Comparison of ENCODE assay signal across 1 cellular context in the genomic region with DNA sequence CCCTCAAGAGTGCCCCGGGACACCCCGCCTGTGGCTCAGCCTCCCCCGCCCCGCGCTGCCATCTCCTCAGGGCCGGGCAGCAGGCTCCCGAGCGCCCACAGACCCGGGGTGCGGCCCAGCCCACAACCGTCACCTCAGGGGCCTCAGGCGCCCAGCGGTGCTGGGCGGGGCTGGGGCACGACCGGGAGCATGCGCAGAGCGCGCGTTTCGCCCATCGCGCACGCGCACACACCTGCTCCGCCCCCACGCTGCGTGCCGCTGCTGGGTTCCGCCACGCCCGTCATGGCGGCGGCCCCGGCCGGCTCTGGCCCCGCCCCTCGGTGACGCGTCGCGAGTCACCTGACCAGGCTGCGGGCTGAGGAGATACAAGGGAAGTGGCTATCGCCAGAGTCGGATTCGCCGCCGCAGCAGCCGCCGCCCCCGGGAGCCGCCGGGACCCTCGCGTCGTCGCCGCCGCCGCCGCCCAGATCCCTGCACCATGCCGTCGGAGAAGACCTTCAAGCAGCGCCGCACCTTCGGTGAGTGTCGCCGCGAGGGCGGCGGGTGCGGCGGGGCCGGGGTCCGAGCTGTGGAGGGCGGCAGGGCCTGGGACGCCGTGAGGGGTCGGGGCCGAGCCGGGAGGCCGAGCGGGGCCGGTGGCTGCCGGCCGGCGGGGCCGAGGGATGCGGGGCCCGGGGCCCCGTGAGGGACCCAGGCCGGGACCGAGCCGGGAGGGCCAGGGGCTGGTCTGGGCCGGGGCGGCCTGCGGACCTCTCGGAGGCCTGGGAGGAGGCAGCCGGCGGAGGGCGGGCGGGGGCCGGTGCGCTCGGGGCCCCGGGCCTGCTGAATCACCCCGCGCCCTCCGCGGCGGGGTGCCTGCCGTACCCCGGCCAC.
A peak's percentile ranks its signal among the peaks of the same experiment; 100 is the strongest.
TF ChIP-seq lines count a peak whose summit lies in the region.

A gene (plus strand): TSS at position 387 of the 873 bp plus-strand sequence. CDS start 92 bp downstream, at position 479.

TF ChIP-seq in K562, 482 proteins besides CTCF, POLR2A, EP300 and RAD21 (continued from another document and continues in another):
- TF ChIP-seq, protein P1, sequence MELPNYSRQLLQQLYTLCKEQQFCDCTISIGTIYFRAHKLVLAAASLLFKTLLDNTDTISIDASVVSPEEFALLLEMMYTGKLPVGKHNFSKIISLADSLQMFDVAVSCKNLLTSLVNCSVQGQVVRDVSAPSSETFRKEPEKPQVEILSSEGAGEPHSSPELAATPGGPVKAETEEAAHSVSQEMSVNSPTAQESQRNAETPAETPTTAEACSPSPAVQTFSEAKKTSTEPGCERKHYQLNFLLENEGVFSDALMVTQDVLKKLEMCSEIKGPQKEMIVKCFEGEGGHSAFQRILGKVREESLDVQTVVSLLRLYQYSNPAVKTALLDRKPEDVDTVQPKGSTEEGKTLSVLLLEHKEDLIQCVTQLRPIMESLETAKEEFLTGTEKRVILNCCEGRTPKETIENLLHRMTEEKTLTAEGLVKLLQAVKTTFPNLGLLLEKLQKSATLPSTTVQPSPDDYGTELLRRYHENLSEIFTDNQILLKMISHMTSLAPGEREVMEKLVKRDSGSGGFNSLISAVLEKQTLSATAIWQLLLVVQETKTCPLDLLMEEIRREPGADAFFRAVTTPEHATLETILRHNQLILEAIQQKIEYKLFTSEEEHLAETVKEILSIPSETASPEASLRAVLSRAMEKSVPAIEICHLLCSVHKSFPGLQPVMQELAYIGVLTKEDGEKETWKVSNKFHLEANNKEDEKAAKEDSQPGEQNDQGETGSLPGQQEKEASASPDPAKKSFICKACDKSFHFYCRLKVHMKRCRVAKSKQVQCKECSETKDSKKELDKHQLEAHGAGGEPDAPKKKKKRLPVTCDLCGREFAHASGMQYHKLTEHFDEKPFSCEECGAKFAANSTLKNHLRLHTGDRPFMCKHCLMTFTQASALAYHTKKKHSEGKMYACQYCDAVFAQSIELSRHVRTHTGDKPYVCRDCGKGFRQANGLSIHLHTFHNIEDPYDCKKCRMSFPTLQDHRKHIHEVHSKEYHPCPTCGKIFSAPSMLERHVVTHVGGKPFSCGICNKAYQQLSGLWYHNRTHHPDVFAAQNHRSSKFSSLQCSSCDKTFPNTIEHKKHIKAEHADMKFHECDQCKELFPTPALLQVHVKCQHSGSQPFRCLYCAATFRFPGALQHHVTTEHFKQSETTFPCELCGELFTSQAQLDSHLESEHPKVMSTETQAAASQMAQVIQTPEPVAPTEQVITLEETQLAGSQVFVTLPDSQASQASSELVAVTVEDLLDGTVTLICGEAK (IDR thresholded peaks at IDR 0.05) = no peak
- TF ChIP-seq, protein P1 (CRISPR knock-in tag; IDR thresholded peaks at IDR 0.05) = no peak
- TF ChIP-seq, protein P2, sequence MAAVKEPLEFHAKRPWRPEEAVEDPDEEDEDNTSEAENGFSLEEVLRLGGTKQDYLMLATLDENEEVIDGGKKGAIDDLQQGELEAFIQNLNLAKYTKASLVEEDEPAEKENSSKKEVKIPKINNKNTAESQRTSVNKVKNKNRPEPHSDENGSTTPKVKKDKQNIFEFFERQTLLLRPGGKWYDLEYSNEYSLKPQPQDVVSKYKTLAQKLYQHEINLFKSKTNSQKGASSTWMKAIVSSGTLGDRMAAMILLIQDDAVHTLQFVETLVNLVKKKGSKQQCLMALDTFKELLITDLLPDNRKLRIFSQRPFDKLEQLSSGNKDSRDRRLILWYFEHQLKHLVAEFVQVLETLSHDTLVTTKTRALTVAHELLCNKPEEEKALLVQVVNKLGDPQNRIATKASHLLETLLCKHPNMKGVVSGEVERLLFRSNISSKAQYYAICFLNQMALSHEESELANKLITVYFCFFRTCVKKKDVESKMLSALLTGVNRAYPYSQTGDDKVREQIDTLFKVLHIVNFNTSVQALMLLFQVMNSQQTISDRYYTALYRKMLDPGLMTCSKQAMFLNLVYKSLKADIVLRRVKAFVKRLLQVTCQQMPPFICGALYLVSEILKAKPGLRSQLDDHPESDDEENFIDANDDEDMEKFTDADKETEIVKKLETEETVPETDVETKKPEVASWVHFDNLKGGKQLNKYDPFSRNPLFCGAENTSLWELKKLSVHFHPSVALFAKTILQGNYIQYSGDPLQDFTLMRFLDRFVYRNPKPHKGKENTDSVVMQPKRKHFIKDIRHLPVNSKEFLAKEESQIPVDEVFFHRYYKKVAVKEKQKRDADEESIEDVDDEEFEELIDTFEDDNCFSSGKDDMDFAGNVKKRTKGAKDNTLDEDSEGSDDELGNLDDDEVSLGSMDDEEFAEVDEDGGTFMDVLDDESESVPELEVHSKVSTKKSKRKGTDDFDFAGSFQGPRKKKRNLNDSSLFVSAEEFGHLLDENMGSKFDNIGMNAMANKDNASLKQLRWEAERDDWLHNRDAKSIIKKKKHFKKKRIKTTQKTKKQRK (IDR thresholded peaks at IDR 0.05; ENCODE audit: borderline replicate concordance, low read depth, low read length) = no peak
- peak; percentile 67 for TF ChIP-seq ZNF644 (tag; IDR thresholded peaks at IDR 0.05; ENCODE audit: low read depth)
- TF ChIP-seq, protein P3, sequence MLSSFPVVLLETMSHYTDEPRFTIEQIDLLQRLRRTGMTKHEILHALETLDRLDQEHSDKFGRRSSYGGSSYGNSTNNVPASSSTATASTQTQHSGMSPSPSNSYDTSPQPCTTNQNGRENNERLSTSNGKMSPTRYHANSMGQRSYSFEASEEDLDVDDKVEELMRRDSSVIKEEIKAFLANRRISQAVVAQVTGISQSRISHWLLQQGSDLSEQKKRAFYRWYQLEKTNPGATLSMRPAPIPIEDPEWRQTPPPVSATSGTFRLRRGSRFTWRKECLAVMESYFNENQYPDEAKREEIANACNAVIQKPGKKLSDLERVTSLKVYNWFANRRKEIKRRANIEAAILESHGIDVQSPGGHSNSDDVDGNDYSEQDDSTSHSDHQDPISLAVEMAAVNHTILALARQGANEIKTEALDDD (IDR thresholded peaks at IDR 0.05) = no peak
- TF ChIP-seq NFIX (CRISPR knock-in tag; IDR thresholded peaks at IDR 0.05; ENCODE audit: low read depth) = no peak
- TF ChIP-seq EP400 (IDR thresholded peaks at IDR 0.05) = no peak; the same call in 1 of the 2 replicates
- TF ChIP-seq BRCA1 (IDR thresholded peaks at IDR 0.05) = no peak
- no peak for TF ChIP-seq BRCA1 (CRISPR knock-in tag; IDR thresholded peaks at IDR 0.05)
- no peak for TF ChIP-seq XRCC3 (IDR thresholded peaks at IDR 0.05)
- TF ChIP-seq FOXP1 (CRISPR knock-in tag; IDR thresholded peaks at IDR 0.05) = no peak
- TF ChIP-seq ZNF507 (tag; conservative IDR thresholded peaks at IDR 0.05) = no peak
- TF ChIP-seq RBM25 (IDR thresholded peaks at IDR 0.05; ENCODE audit: low read depth, low read length, severe bottlenecking) = peak; percentile 52
- no peak for TF ChIP-seq RBM17 (IDR thresholded peaks at IDR 0.05; ENCODE audit: borderline replicate concordance, low read depth, low read length)
- TF ChIP-seq GABPA (tag; conservative IDR thresholded peaks at IDR 0.05; ENCODE audit: low read depth) = peak; percentile 56
- TF ChIP-seq NELFE (IDR thresholded peaks at IDR 0.05; ENCODE audit: insufficient read depth, insufficient read length) = no peak
- TF ChIP-seq, protein P4, sequence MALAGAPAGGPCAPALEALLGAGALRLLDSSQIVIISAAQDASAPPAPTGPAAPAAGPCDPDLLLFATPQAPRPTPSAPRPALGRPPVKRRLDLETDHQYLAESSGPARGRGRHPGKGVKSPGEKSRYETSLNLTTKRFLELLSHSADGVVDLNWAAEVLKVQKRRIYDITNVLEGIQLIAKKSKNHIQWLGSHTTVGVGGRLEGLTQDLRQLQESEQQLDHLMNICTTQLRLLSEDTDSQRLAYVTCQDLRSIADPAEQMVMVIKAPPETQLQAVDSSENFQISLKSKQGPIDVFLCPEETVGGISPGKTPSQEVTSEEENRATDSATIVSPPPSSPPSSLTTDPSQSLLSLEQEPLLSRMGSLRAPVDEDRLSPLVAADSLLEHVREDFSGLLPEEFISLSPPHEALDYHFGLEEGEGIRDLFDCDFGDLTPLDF (CRISPR knock-in tag; IDR thresholded peaks at IDR 0.05) = 0 out of 2 replicates have a peak, but pooled peaks have one; percentile 69
- TF ChIP-seq, protein P5, sequence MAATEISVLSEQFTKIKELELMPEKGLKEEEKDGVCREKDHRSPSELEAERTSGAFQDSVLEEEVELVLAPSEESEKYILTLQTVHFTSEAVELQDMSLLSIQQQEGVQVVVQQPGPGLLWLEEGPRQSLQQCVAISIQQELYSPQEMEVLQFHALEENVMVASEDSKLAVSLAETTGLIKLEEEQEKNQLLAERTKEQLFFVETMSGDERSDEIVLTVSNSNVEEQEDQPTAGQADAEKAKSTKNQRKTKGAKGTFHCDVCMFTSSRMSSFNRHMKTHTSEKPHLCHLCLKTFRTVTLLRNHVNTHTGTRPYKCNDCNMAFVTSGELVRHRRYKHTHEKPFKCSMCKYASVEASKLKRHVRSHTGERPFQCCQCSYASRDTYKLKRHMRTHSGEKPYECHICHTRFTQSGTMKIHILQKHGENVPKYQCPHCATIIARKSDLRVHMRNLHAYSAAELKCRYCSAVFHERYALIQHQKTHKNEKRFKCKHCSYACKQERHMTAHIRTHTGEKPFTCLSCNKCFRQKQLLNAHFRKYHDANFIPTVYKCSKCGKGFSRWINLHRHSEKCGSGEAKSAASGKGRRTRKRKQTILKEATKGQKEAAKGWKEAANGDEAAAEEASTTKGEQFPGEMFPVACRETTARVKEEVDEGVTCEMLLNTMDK (IDR thresholded peaks at IDR 0.05; ENCODE audit: borderline replicate concordance, insufficient read depth, low read depth, low read length, poor library complexity, severe bottlenecking) = no peak
- no peak for TF ChIP-seq KAT8 (IDR thresholded peaks at IDR 0.05; ENCODE audit: low read depth)
- peak; percentile 32; the same call in 1 of the 2 replicates for TF ChIP-seq NFRKB (IDR thresholded peaks at IDR 0.05; ENCODE audit: low read depth)
- no peak for TF ChIP-seq HDAC2 (IDR thresholded peaks at IDR 0.05)
- TF ChIP-seq CHD2 (IDR thresholded peaks at IDR 0.05; ENCODE audit: low read depth, low read length) = peak; percentile 42; the same call in 1 of the 2 replicates
- no peak; the same call in 1 of the 2 replicates for TF ChIP-seq ELF4 (CRISPR knock-in tag; IDR thresholded peaks at IDR 0.05)
- no peak for TF ChIP-seq ZFP30 (CRISPR knock-in tag; IDR thresholded peaks at IDR 0.05; ENCODE audit: borderline replicate concordance)
- 0 out of 2 replicates have a peak, but pooled peaks have one; percentile 17 for TF ChIP-seq GTF2E2 (tag; IDR thresholded peaks at IDR 0.05)
- TF ChIP-seq NBN (IDR thresholded peaks at IDR 0.05; ENCODE audit: low read depth) = no peak
- TF ChIP-seq NR2C1 (IDR thresholded peaks at IDR 0.05) = peak; percentile 48; the same call in 1 of the 2 replicates
- TF ChIP-seq NR2C1 (tag; IDR thresholded peaks at IDR 0.05) = peak; percentile 54
- TF ChIP-seq, protein P6, sequence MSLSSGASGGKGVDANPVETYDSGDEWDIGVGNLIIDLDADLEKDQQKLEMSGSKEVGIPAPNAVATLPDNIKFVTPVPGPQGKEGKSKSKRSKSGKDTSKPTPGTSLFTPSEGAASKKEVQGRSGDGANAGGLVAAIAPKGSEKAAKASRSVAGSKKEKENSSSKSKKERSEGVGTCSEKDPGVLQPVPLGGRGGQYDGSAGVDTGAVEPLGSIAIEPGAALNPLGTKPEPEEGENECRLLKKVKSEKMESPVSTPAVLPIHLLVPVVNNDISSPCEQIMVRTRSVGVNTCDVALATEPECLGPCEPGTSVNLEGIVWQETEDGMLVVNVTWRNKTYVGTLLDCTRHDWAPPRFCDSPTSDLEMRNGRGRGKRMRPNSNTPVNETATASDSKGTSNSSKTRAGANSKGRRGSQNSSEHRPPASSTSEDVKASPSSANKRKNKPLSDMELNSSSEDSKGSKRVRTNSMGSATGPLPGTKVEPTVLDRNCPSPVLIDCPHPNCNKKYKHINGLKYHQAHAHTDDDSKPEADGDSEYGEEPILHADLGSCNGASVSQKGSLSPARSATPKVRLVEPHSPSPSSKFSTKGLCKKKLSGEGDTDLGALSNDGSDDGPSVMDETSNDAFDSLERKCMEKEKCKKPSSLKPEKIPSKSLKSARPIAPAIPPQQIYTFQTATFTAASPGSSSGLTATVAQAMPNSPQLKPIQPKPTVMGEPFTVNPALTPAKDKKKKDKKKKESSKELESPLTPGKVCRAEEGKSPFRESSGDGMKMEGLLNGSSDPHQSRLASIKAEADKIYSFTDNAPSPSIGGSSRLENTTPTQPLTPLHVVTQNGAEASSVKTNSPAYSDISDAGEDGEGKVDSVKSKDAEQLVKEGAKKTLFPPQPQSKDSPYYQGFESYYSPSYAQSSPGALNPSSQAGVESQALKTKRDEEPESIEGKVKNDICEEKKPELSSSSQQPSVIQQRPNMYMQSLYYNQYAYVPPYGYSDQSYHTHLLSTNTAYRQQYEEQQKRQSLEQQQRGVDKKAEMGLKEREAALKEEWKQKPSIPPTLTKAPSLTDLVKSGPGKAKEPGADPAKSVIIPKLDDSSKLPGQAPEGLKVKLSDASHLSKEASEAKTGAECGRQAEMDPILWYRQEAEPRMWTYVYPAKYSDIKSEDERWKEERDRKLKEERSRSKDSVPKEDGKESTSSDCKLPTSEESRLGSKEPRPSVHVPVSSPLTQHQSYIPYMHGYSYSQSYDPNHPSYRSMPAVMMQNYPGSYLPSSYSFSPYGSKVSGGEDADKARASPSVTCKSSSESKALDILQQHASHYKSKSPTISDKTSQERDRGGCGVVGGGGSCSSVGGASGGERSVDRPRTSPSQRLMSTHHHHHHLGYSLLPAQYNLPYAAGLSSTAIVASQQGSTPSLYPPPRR (CRISPR knock-in tag; IDR thresholded peaks at IDR 0.05; ENCODE audit: borderline replicate concordance) = peak; percentile 33; the same call in 1 of the 2 replicates
- TF ChIP-seq CREM (IDR thresholded peaks at IDR 0.05; ENCODE audit: low read depth) = peak; percentile 98
- no peak for TF ChIP-seq NR4A1 (CRISPR knock-in tag; IDR thresholded peaks at IDR 0.05)
- no peak for TF ChIP-seq NR4A1 (tag; IDR thresholded peaks at IDR 0.05)
- no peak for TF ChIP-seq RBM15 (IDR thresholded peaks at IDR 0.05; ENCODE audit: insufficient read depth, low read length)
